19 cellular contexts compared by ENCODE assay signal in the genomic region with DNA sequence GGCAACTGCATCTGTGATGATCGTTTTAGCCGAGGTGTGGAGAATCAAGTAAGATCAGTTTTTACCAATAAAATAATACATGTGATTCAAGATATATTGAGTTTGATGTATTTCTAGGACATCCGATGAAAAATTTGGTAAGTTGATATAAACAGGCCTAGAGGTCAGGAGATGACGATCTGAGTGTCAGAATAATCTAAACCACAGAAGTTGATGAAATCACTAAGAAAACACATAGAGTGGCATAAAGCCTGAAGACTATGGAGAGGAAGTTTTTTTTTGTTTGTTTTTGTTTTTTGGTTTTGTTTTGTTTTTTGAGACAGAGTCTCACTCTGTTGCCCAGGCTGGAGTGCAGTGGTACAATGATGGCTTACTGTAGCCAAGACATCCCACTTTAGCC.
"Had no signal": no experiment of that assay in that cellular context is flagged by ENCODE, and none has a peak within 500 bp of the region (broad histone marks: within the 10 kb centered on the region; RNA-seq: fewer than 3 reads in every experiment).

No MANE protein-coding gene starts in this region.

- H3K36me3 ChIP-seq: esophagus squamous epithelium, sigmoid colon, spleen, thoracic aorta had no signal

- ATAC-seq: activated CD8-positive, alpha-beta T cell treated with anti-CD3 and anti-CD28 coated beads, Interleukin-2, amount 10 ng/mL, durations not matched to agents 7 days and 5 days; natural killer cell treated with Interleukin-12 subunit alpha and Interleukin-12 subunit beta and Interleukin-15 and Interleukin-18, amount 100 ng/mL, for 72 hours had no signal

- H3K9me3 Mint-ChIP-seq: activated CD4-positive, alpha-beta T cell treated with anti-CD3 and anti-CD28 coated beads, Interleukin-2, amount 10 ng/mL, durations not matched to agents 7 days and 5 days; activated naive CD8-positive, alpha-beta T cell treated with anti-CD3 and anti-CD28 coated beads, Interleukin-2, amount 10 ng/mL, durations not matched to agents 7 days and 5 days; activated T-cell treated with anti-CD3 and anti-CD28 coated beads, Interleukin-2, amount 50 U/mL, for 24 hours; activated T-helper 2 cell treated with anti-CD3 and anti-CD28 coated beads, Interferon-gamma antibody, Interleukin-2, Interleukin-4, amounts not matched to agents 10 μg/mL and 5 μg/mL and 100 μg/mL, durations not matched to agents 14 hours and 24 hours and 36 hours; brain; mesothelial cell of epicardium had no signal

- H3K27me3 ChIP-seq: esophagus squamous epithelium, sigmoid colon, spleen had no signal

- H3K4me3 ChIP-seq: coronary artery, esophagus squamous epithelium, lung, sigmoid colon, spleen, thoracic aorta had no signal

- H3K27ac Mint-ChIP-seq: activated CD4-positive, alpha-beta T cell treated with anti-CD3 and anti-CD28 coated beads, Interleukin-2, amount 10 ng/mL, durations not matched to agents 7 days and 5 days; activated CD8-positive, alpha-beta T cell treated with anti-CD3 and anti-CD28 coated beads, Interleukin-2, amount 10 ng/mL, durations not matched to agents 7 days and 5 days; activated naive CD8-positive, alpha-beta T cell treated with anti-CD3 and anti-CD28 coated beads, Interleukin-2, amount 10 ng/mL, durations not matched to agents 7 days and 5 days; activated T-cell treated with anti-CD3 and anti-CD28 coated beads, Interleukin-2, amount 50 U/mL, for 24 hours; activated T-helper 2 cell treated with anti-CD3 and anti-CD28 coated beads, Interferon-gamma antibody, Interleukin-2, Interleukin-4, amounts not matched to agents 10 μg/mL and 5 μg/mL and 100 μg/mL, durations not matched to agents 14 hours and 24 hours and 36 hours; brain; mesothelial cell of epicardium; natural killer cell treated with Interleukin-12 subunit alpha and Interleukin-12 subunit beta and Interleukin-15 and Interleukin-18, amount 100 ng/mL, for 72 hours; stimulated activated naive B cell treated with anti-CD40 and anti-IgM and Interleukin-4, amounts not matched to agents 10 μg/mL and 1 μg/mL and 100 μg/mL, for 72 hours had no signal

- H3K36me3 Mint-ChIP-seq: activated naive CD8-positive, alpha-beta T cell treated with anti-CD3 and anti-CD28 coated beads, Interleukin-2, amount 10 ng/mL, durations not matched to agents 7 days and 5 days; brain; mesothelial cell of epicardium; natural killer cell treated with Interleukin-12 subunit alpha and Interleukin-12 subunit beta and Interleukin-15 and Interleukin-18, amount 100 ng/mL, for 72 hours; stimulated activated naive B cell treated with anti-CD40 and anti-IgM and Interleukin-4, amounts not matched to agents 10 μg/mL and 1 μg/mL and 100 μg/mL, for 72 hours had no signal

- H3K4me1 Mint-ChIP-seq: central memory CD8-positive, alpha-beta T cell had no signal

- H3K9me3 ChIP-seq: esophagus squamous epithelium, sigmoid colon, spleen, thoracic aorta had no signal

- H3K4me3 Mint-ChIP-seq: activated CD4-positive, alpha-beta T cell treated with anti-CD3 and anti-CD28 coated beads, Interleukin-2, amount 10 ng/mL, durations not matched to agents 7 days and 5 days; activated CD8-positive, alpha-beta T cell treated with anti-CD3 and anti-CD28 coated beads, Interleukin-2, amount 10 ng/mL, durations not matched to agents 7 days and 5 days; activated naive CD8-positive, alpha-beta T cell treated with anti-CD3 and anti-CD28 coated beads, Interleukin-2, amount 10 ng/mL, durations not matched to agents 7 days and 5 days; activated T-cell treated with anti-CD3 and anti-CD28 coated beads, Interleukin-2, amount 50 U/mL, for 24 hours; brain; central memory CD8-positive, alpha-beta T cell; mesothelial cell of epicardium; natural killer cell treated with Interleukin-12 subunit alpha and Interleukin-12 subunit beta and Interleukin-15 and Interleukin-18, amount 100 ng/mL, for 72 hours; stimulated activated naive B cell treated with anti-CD40 and anti-IgM and Interleukin-4, amounts not matched to agents 10 μg/mL and 1 μg/mL and 100 μg/mL, for 72 hours had no signal

- FAIRE-seq: islet of Langerhans had no signal

- H3K27ac ChIP-seq: coronary artery, esophagus squamous epithelium, sigmoid colon, spleen, thoracic aorta had no signal

- DNase-seq: activated CD4-positive, alpha-beta T cell treated with anti-CD3 and anti-CD28 coated beads, Interleukin-2, amount 10 ng/mL, durations not matched to agents 7 days and 5 days; activated CD8-positive, alpha-beta T cell treated with anti-CD3 and anti-CD28 coated beads, Interleukin-2, amount 10 ng/mL, durations not matched to agents 7 days and 5 days; activated naive CD4-positive, alpha-beta T cell treated with Interleukin-2 at 50 U/mL for 16 hours; activated naive CD8-positive, alpha-beta T cell treated with anti-CD3 and anti-CD28 coated beads, Interleukin-2, amount 10 ng/mL, durations not matched to agents 7 days and 5 days; activated T-cell treated with anti-CD3 and anti-CD28 coated beads, Interleukin-2, amount 50 U/mL, for 24 hours; esophagus squamous epithelium; left cardiac atrium; sigmoid colon; spleen; stimulated activated naive B cell treated with anti-CD40 and anti-IgM and Interleukin-4, amounts not matched to agents 10 μg/mL and 1 μg/mL and 100 μg/mL, for 72 hours had no signal

- H3K27me3 Mint-ChIP-seq: activated CD4-positive, alpha-beta T cell treated with anti-CD3 and anti-CD28 coated beads, Interleukin-2, amount 10 ng/mL, durations not matched to agents 7 days and 5 days; central memory CD8-positive, alpha-beta T cell; natural killer cell treated with Interleukin-12 subunit alpha and Interleukin-12 subunit beta and Interleukin-15 and Interleukin-18, amount 100 ng/mL, for 72 hours had no signal
